Comparison of ENCODE assay signal across 8 cellular contexts in genomic region chr3:101813817-101814440, GRCh38.
DNase-seq lines count a peak whose midpoint lies in the region; ATAC-seq lines count a peak whose summit lies in the region.

No MANE protein-coding gene starts in this region.

- no peaks in the 10 kb centered on the region for H3K27me3 ChIP-seq in mucosa of stomach (ENCODE audit: control insufficient read depth, insufficient read depth, low read length)

- no peak overlapping the region for H3K4me3 ChIP-seq in mucosa of stomach (ENCODE audit: low read length)

- H3K36me3 ChIP-seq in mucosa of stomach (ENCODE audit: control insufficient read depth, insufficient read depth, low read length) = no peaks in the 10 kb centered on the region

- H3K4me1 ChIP-seq in mucosa of stomach (ENCODE audit: control insufficient read depth, insufficient read depth, low read length) = peaks cover 16% of the 10 kb centered on the region

- ATAC-seq in HG03457 (IDR thresholded peaks at IDR 0.05; ENCODE audit: unreplicated experiment) (no peak), GM19035 (IDR thresholded peaks at IDR 0.05; ENCODE audit: unreplicated experiment) (no peak)

- no peaks in the 10 kb centered on the region for H3K9me3 ChIP-seq in mucosa of stomach (ENCODE audit: control insufficient read depth, low read length)

- peak; percentile 50 for DNase-seq in COR-L47 (lab: John Stamatoyannopoulos, UW)
- peak; percentile 55 to 62 for DNase-seq in Kasumi-1 (lab: John Stamatoyannopoulos, UW)
- peak; percentile 35 for DNase-seq in central memory CD4-positive, alpha-beta T cell
- no peak for DNase-seq in GOT3 (lab: John Stamatoyannopoulos, UW)
- DNase-seq in stimulated activated naive CD4-positive, alpha-beta T cell treated with Interleukin-2 at 50 U/mL for 16 hours (lab: John Stamatoyannopoulos, UW) = no peak

- peak overlapping the region; percentile 15 for H3K9ac ChIP-seq in mucosa of stomach (ENCODE audit: low read length)

Comparison
In these comparisons a context has a peak if more than half of its experiments do, and no peak if none do; other contexts are left out.
1. DNase-seq: peak in COR-L47 (single experiment), Kasumi-1 (2 of 2) and central memory CD4-positive, alpha-beta T cell (single experiment); none in GOT3 (single experiment) and stimulated activated naive CD4-positive, alpha-beta T cell treated with Interleukin-2 at 50 U/mL for 16 hours (single experiment).